1 cellular context compared by ENCODE assay signal in the genomic region with DNA sequence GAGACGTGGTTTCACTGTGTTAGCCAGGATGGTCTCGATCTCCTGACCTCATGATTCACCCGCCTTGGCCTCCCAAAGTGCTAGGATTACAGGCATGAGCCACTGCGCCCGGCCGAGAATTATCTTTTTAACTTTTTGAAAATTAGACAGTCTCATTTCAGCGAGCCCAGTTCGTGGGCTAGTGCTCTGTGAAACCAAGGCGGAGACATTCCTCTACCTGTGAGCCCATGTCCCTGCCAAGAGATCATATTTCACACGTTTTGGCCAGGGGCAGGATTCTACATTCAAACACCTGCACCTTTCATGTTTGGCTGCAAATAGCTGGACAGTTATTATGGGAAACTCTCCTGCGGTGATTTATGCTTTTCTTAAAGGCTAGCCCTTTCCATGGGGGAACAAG.
TF ChIP-seq lines count a peak whose summit lies in the region.

No MANE protein-coding gene starts in this region.

TF ChIP-seq in GM23338, 12 proteins besides CTCF, POLR2A, EP300 and RAD21 (continued from another document):
- TF ChIP-seq, protein P1, sequence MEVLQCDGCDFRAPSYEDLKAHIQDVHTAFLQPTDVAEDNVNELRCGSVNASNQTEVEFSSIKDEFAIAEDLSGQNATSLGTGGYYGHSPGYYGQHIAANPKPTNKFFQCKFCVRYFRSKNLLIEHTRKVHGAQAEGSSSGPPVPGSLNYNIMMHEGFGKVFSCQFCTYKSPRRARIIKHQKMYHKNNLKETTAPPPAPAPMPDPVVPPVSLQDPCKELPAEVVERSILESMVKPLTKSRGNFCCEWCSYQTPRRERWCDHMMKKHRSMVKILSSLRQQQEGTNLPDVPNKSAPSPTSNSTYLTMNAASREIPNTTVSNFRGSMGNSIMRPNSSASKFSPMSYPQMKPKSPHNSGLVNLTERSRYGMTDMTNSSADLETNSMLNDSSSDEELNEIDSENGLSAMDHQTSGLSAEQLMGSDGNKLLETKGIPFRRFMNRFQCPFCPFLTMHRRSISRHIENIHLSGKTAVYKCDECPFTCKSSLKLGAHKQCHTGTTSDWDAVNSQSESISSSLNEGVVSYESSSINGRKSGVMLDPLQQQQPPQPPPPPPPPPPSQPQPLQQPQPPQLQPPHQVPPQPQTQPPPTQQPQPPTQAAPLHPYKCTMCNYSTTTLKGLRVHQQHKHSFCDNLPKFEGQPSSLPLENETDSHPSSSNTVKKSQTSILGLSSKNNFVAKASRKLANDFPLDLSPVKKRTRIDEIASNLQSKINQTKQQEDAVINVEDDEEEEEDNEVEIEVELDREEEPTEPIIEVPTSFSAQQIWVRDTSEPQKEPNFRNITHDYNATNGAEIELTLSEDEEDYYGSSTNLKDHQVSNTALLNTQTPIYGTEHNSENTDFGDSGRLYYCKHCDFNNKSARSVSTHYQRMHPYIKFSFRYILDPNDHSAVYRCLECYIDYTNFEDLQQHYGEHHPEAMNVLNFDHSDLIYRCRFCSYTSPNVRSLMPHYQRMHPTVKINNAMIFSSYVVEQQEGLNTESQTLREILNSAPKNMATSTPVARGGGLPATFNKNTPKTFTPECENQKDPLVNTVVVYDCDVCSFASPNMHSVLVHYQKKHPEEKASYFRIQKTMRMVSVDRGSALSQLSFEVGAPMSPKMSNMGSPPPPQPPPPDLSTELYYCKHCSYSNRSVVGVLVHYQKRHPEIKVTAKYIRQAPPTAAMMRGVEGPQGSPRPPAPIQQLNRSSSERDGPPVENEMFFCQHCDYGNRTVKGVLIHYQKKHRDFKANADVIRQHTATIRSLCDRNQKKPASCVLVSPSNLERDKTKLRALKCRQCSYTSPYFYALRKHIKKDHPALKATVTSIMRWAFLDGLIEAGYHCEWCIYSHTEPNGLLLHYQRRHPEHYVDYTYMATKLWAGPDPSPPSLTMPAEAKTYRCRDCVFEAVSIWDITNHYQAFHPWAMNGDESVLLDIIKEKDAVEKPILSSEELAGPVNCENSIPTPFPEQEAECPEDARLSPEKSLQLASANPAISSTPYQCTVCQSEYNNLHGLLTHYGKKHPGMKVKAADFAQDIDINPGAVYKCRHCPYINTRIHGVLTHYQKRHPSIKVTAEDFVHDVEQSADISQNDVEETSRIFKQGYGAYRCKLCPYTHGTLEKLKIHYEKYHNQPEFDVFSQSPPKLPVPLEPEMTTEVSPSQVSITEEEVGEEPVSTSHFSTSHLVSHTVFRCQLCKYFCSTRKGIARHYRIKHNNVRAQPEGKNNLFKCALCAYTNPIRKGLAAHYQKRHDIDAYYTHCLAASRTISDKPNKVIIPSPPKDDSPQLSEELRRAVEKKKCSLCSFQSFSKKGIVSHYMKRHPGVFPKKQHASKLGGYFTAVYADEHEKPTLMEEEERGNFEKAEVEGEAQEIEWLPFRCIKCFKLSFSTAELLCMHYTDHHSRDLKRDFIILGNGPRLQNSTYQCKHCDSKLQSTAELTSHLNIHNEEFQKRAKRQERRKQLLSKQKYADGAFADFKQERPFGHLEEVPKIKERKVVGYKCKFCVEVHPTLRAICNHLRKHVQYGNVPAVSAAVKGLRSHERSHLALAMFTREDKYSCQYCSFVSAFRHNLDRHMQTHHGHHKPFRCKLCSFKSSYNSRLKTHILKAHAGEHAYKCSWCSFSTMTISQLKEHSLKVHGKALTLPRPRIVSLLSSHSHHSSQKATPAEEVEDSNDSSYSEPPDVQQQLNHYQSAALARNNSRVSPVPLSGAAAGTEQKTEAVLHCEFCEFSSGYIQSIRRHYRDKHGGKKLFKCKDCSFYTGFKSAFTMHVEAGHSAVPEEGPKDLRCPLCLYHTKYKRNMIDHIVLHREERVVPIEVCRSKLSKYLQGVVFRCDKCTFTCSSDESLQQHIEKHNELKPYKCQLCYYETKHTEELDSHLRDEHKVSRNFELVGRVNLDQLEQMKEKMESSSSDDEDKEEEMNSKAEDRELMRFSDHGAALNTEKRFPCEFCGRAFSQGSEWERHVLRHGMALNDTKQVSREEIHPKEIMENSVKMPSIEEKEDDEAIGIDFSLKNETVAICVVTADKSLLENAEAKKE (CRISPR knock-in tag; IDR thresholded peaks at IDR 0.05) = no peak
